1 cellular context compared by ENCODE assay signal in genomic region chr16:55832788-55833583, GRCh38.
TF ChIP-seq lines count a peak whose summit lies in the region.

Gene CES1 (minus strand): TSS chr16:55833096. CDS start chr16:55833055, 41 bp downstream.

TF ChIP-seq in HepG2, 621 proteins besides CTCF, POLR2A, EP300 and RAD21 (continued from another document and continues in another):
- TF ChIP-seq, protein P1, sequence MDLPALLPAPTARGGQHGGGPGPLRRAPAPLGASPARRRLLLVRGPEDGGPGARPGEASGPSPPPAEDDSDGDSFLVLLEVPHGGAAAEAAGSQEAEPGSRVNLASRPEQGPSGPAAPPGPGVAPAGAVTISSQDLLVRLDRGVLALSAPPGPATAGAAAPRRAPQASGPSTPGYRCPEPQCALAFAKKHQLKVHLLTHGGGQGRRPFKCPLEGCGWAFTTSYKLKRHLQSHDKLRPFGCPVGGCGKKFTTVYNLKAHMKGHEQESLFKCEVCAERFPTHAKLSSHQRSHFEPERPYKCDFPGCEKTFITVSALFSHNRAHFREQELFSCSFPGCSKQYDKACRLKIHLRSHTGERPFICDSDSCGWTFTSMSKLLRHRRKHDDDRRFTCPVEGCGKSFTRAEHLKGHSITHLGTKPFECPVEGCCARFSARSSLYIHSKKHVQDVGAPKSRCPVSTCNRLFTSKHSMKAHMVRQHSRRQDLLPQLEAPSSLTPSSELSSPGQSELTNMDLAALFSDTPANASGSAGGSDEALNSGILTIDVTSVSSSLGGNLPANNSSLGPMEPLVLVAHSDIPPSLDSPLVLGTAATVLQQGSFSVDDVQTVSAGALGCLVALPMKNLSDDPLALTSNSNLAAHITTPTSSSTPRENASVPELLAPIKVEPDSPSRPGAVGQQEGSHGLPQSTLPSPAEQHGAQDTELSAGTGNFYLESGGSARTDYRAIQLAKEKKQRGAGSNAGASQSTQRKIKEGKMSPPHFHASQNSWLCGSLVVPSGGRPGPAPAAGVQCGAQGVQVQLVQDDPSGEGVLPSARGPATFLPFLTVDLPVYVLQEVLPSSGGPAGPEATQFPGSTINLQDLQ (CRISPR knock-in tag; IDR thresholded peaks at IDR 0.05) = peak; percentile 6; the same call in 1 of the 2 replicates
- TF ChIP-seq PBX2 (CRISPR knock-in tag; IDR thresholded peaks at IDR 0.05) (0 out of 2 replicates have a peak, but pooled peaks have one; percentile 40), GATAD2A (CRISPR knock-in tag; IDR thresholded peaks at IDR 0.05) (peak; percentile 88), ZNF337 (CRISPR knock-in tag; IDR thresholded peaks at IDR 0.05; ENCODE audit: borderline replicate concordance, low read depth) (0 out of 2 replicates have a peak, but pooled peaks have one; percentile 62), ZNF451 (CRISPR knock-in tag; IDR thresholded peaks at IDR 0.05) (0 out of 2 replicates have a peak, but pooled peaks have one; percentile 23), PHF8 (CRISPR knock-in tag; IDR thresholded peaks at IDR 0.05) (peak; percentile 46), MXD4 (CRISPR knock-in tag; IDR thresholded peaks at IDR 0.05) (peak; percentile 43; the same call in 1 of the 2 replicates), ZBTB26 (CRISPR knock-in tag; IDR thresholded peaks at IDR 0.05; ENCODE audit: borderline replicate concordance) (peak; percentile 74), ZNF790 (CRISPR knock-in tag; IDR thresholded peaks at IDR 0.05; ENCODE audit: borderline replicate concordance) (no peak), ZNF136 (CRISPR knock-in tag; IDR thresholded peaks at IDR 0.05; ENCODE audit: low read depth) (peak; percentile 94), RELA (CRISPR knock-in tag; IDR thresholded peaks at IDR 0.05) (no peak), ATF1 (CRISPR knock-in tag; IDR thresholded peaks at IDR 0.05) (peak; percentile 36; the same call in 1 of the 2 replicates), ATM (IDR thresholded peaks at IDR 0.05; ENCODE audit: borderline replicate concordance) (no peak), DDIT3 (CRISPR knock-in tag; IDR thresholded peaks at IDR 0.05) (no peak), TBP (CRISPR knock-in tag; IDR thresholded peaks at IDR 0.05) (no peak), SRSF4 (IDR thresholded peaks at IDR 0.05; ENCODE audit: low read depth, low read length, poor library complexity, severe bottlenecking) (no peak), DMAP1 (CRISPR knock-in tag; IDR thresholded peaks at IDR 0.05) (0 out of 2 replicates have a peak, but pooled peaks have one; percentile 60), ZSCAN25 (CRISPR knock-in tag; IDR thresholded peaks at IDR 0.05) (peak; percentile 51; the same call in 1 of the 2 replicates), MBD4 (IDR thresholded peaks at IDR 0.05; ENCODE audit: borderline replicate concordance, low read length) (no peak), MIXL1 (CRISPR knock-in tag; IDR thresholded peaks at IDR 0.05) (peak; percentile 22; the same call in 1 of the 2 replicates), ZNF263 (CRISPR knock-in tag; IDR thresholded peaks at IDR 0.05) (no peak), ARID4A (CRISPR knock-in tag; IDR thresholded peaks at IDR 0.05; ENCODE audit: borderline replicate concordance) (peak; percentile 79), ARNTL (CRISPR knock-in tag; IDR thresholded peaks at IDR 0.05) (peak; percentile 56; the same call in 1 of the 2 replicates), MTF1 (CRISPR knock-in tag; IDR thresholded peaks at IDR 0.05) (no peak), MED8 (CRISPR knock-in tag; IDR thresholded peaks at IDR 0.05; ENCODE audit: insufficient replicate concordance) (peak; percentile 31), RFXAP (CRISPR knock-in tag; IDR thresholded peaks at IDR 0.05; ENCODE audit: borderline replicate concordance) (peak; percentile 25; the same call in 1 of the 2 replicates)
- TF ChIP-seq, protein P2, sequence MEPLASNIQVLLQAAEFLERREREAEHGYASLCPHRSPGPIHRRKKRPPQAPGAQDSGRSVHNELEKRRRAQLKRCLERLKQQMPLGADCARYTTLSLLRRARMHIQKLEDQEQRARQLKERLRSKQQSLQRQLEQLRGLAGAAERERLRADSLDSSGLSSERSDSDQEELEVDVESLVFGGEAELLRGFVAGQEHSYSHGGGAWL (CRISPR knock-in tag; IDR thresholded peaks at IDR 0.05) = 0 out of 2 replicates have a peak, but pooled peaks have one; percentile 26
- TF ChIP-seq, protein P3, sequence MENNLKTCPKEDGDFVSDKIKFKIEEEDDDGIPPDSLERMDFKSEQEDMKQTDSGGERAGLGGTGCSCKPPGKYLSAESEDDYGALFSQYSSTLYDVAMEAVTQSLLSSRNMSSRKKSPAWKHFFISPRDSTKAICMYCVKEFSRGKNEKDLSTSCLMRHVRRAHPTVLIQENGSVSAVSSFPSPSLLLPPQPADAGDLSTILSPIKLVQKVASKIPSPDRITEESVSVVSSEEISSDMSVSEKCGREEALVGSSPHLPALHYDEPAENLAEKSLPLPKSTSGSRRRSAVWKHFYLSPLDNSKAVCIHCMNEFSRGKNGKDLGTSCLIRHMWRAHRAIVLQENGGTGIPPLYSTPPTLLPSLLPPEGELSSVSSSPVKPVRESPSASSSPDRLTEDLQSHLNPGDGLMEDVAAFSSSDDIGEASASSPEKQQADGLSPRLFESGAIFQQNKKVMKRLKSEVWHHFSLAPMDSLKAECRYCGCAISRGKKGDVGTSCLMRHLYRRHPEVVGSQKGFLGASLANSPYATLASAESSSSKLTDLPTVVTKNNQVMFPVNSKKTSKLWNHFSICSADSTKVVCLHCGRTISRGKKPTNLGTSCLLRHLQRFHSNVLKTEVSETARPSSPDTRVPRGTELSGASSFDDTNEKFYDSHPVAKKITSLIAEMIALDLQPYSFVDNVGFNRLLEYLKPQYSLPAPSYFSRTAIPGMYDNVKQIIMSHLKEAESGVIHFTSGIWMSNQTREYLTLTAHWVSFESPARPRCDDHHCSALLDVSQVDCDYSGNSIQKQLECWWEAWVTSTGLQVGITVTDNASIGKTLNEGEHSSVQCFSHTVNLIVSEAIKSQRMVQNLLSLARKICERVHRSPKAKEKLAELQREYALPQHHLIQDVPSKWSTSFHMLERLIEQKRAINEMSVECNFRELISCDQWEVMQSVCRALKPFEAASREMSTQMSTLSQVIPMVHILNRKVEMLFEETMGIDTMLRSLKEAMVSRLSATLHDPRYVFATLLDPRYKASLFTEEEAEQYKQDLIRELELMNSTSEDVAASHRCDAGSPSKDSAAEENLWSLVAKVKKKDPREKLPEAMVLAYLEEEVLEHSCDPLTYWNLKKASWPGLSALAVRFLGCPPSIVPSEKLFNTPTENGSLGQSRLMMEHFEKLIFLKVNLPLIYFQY (CRISPR knock-in tag; IDR thresholded peaks at IDR 0.05; ENCODE audit: borderline replicate concordance) = no peak
- TF ChIP-seq, protein P4, sequence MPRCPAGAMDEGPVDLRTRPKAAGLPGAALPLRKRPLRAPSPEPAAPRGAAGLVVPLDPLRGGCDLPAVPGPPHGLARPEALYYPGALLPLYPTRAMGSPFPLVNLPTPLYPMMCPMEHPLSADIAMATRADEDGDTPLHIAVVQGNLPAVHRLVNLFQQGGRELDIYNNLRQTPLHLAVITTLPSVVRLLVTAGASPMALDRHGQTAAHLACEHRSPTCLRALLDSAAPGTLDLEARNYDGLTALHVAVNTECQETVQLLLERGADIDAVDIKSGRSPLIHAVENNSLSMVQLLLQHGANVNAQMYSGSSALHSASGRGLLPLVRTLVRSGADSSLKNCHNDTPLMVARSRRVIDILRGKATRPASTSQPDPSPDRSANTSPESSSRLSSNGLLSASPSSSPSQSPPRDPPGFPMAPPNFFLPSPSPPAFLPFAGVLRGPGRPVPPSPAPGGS (CRISPR knock-in tag; IDR thresholded peaks at IDR 0.05) = peak; percentile 80; the same call in 1 of the 2 replicates
- TF ChIP-seq, protein P5, sequence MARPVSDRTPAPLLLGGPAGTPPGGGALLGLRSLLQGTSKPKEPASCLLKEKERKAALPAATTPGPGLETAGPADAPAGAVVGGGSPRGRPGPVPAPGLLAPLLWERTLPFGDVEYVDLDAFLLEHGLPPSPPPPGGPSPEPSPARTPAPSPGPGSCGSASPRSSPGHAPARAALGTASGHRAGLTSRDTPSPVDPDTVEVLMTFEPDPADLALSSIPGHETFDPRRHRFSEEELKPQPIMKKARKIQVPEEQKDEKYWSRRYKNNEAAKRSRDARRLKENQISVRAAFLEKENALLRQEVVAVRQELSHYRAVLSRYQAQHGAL (CRISPR knock-in tag; IDR thresholded peaks at IDR 0.05; ENCODE audit: not compliant biosample characterization) = no peak
- TF ChIP-seq, protein P6, sequence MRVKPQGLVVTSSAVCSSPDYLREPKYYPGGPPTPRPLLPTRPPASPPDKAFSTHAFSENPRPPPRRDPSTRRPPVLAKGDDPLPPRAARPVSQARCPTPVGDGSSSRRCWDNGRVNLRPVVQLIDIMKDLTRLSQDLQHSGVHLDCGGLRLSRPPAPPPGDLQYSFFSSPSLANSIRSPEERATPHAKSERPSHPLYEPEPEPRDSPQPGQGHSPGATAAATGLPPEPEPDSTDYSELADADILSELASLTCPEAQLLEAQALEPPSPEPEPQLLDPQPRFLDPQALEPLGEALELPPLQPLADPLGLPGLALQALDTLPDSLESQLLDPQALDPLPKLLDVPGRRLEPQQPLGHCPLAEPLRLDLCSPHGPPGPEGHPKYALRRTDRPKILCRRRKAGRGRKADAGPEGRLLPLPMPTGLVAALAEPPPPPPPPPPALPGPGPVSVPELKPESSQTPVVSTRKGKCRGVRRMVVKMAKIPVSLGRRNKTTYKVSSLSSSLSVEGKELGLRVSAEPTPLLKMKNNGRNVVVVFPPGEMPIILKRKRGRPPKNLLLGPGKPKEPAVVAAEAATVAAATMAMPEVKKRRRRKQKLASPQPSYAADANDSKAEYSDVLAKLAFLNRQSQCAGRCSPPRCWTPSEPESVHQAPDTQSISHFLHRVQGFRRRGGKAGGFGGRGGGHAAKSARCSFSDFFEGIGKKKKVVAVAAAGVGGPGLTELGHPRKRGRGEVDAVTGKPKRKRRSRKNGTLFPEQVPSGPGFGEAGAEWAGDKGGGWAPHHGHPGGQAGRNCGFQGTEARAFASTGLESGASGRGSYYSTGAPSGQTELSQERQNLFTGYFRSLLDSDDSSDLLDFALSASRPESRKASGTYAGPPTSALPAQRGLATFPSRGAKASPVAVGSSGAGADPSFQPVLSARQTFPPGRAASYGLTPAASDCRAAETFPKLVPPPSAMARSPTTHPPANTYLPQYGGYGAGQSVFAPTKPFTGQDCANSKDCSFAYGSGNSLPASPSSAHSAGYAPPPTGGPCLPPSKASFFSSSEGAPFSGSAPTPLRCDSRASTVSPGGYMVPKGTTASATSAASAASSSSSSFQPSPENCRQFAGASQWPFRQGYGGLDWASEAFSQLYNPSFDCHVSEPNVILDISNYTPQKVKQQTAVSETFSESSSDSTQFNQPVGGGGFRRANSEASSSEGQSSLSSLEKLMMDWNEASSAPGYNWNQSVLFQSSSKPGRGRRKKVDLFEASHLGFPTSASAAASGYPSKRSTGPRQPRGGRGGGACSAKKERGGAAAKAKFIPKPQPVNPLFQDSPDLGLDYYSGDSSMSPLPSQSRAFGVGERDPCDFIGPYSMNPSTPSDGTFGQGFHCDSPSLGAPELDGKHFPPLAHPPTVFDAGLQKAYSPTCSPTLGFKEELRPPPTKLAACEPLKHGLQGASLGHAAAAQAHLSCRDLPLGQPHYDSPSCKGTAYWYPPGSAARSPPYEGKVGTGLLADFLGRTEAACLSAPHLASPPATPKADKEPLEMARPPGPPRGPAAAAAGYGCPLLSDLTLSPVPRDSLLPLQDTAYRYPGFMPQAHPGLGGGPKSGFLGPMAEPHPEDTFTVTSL (CRISPR knock-in tag; IDR thresholded peaks at IDR 0.05; ENCODE audit: borderline replicate concordance) = peak; percentile 50; the same call in 1 of the 2 replicates
